8 cellular contexts compared by ENCODE assay signal in genomic region chr9:137445275-137445807, GRCh38. TPM values are rescaled to one million over a fixed set of nuclear protein-coding genes. Genes with fewer than 3 reads are reported as not detected.
DNase-seq lines count a peak whose midpoint lies in the region; ATAC-seq and TF ChIP-seq lines count a peak whose summit lies in the region.

No MANE protein-coding gene starts in this region.

- H3K27me3 ChIP-seq in lower lobe of right lung (ENCODE audit: low read depth), result peaks cover 19% of the 10 kb centered on the region

- H3K9me3 ChIP-seq in lower lobe of right lung, result no peaks in the 10 kb centered on the region

- DNase-seq in DMS53 (lab: John Stamatoyannopoulos, UW) (peak; percentile 87), NCI-H345 (lab: John Stamatoyannopoulos, UW) (peak; percentile 82), coronary artery (ENCODE audit: low spot score) (no peak), lower lobe of right lung (peak; percentile 79), GF-D8 (lab: John Stamatoyannopoulos, UW) (no peak)
- peak; percentile 90 for DNase-seq in activated CD4-positive, alpha-beta T cell treated with anti-CD3 and anti-CD28 coated beads for 48 hours
- peak; percentile 64 for DNase-seq in stimulated activated CD8-positive, alpha-beta memory T cell treated with anti-CD3 and anti-CD28 coated beads, Interleukin-12 subunit alpha, Interleukin-12 subunit beta, amount 100 ng/mL, for 4 hours (ENCODE audit: low read depth)

- peak; percentile 59 for TF ChIP-seq CTCF in coronary artery (IDR thresholded peaks at IDR 0.05)
- peak; percentile 76 for TF ChIP-seq CTCF in lower lobe of right lung (IDR thresholded peaks at IDR 0.05)

- ATAC-seq in HG02571 (IDR thresholded peaks at IDR 0.05; ENCODE audit: unreplicated experiment) (peak; percentile 62), lower lobe of right lung (peak; percentile 85 to 87)

- no peak overlapping the region for H3K27ac ChIP-seq in coronary artery
- H3K27ac ChIP-seq in lower lobe of right lung, result no peak overlapping the region

- H3K4me1 ChIP-seq in lower lobe of right lung, result peaks cover 18% of the 10 kb centered on the region

- H3K4me3 ChIP-seq in coronary artery (no peak overlapping the region), lower lobe of right lung (no peak overlapping the region)

- H3K36me3 ChIP-seq in lower lobe of right lung, result no peaks in the 10 kb centered on the region

- intact Hi-C loops in lower lobe of right lung (cut with DNase I), result no loop called here

RNA-seq across cellular contexts. Expression of gene ENTPD8, which starts 4.2 kb away (rescaled TPM):
- total RNA-seq in lower lobe of right lung, result 0.15 TPM

RNA-seq across cellular contexts. Expression of gene NSMF, which starts 13.8 kb away (rescaled TPM):
- 20.7 TPM for total RNA-seq in lower lobe of right lung

RNA-seq across cellular contexts. Expression of gene NOXA1, which starts 22.1 kb away (rescaled TPM):
- total RNA-seq in lower lobe of right lung, result 6.9 TPM

RNA-seq across cellular contexts. Expression of gene EXD3, which starts 22.4 kb away (rescaled TPM):
- 25.2 TPM for total RNA-seq in lower lobe of right lung

Comparison
In these comparisons a context has a peak if more than half of its experiments do, and no peak if none do; other contexts are left out.
1. DNase-seq: peak in DMS53 (single experiment), NCI-H345 (single experiment), activated CD4-positive, alpha-beta T cell treated with anti-CD3 and anti-CD28 coated beads for 48 hours (single experiment), lower lobe of right lung (single experiment) and stimulated activated CD8-positive, alpha-beta memory T cell treated with anti-CD3 and anti-CD28 coated beads, Interleukin-12 subunit alpha, Interleukin-12 subunit beta, amount 100 ng/mL, for 4 hours (single experiment); none in coronary artery (single experiment) and GF-D8 (single experiment).